Comparison of ENCODE assay signal across 22 cellular contexts in the genomic region with DNA sequence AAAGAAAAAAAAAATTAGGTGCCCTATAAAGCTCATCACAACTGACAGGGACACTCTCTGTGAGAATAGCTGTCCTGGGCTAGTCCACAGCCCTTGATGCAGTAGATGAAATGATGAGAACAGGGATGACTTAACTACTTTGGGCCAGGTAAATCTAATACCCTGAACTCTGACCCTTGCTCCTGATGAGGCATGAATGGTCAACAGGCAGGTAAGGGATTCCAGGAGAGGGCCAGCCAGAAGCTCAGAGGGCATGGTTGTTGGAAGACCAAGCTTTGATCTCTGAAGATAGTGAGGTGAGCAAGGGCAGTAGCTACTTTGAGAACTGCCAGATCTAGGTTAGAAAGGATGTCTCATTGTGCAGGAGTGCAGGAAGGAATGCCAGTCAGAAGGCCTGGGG. TPM values are rescaled to one million over a fixed set of nuclear protein-coding genes. Genes with fewer than 3 reads are reported as not detected.
DNase-seq lines count a peak whose midpoint lies in the region; ATAC-seq and TF ChIP-seq lines count a peak whose summit lies in the region.
"Had no signal": no experiment of that assay in that cellular context is flagged by ENCODE, and none has a peak within 500 bp of the region (broad histone marks: within the 10 kb centered on the region; RNA-seq: fewer than 3 reads in every experiment).

No MANE protein-coding gene starts in this region.

- H3K36me3 ChIP-seq in trophoblast cell (ENCODE audit: control insufficient read depth in 1 of 2, insufficient read depth in 2 of 2, low read length in 2 of 2), result peaks cover 38 to 76% of the 10 kb centered on the region in 2 experiments

- no peak overlapping the region for H3K4ac ChIP-seq in trophoblast cell (ENCODE audit: low read depth, low read length)

- H3K79me2 ChIP-seq in trophoblast cell (ENCODE audit: control insufficient read depth, insufficient read depth, low read length, poor library complexity), result no peaks in the 10 kb centered on the region

- no peak overlapping the region for H3K4me2 ChIP-seq in trophoblast cell (ENCODE audit: low read length)

- H2AK5ac ChIP-seq in trophoblast cell (ENCODE audit: low read length), result no peak overlapping the region

- TF ChIP-seq CTCF in endothelial cell (IDR thresholded peaks at IDR 0.05; ENCODE audit: unreplicated experiment), result no peak

- in situ Hi-C loops in G401 (cut with HindIII; ENCODE audit: low sequenced_read_pairs), result no loop called here

- H2BK5ac ChIP-seq in trophoblast cell (ENCODE audit: low read depth, low read length, poor library complexity), result no peak overlapping the region

- H3K9me3 Mint-ChIP-seq in activated naive CD4-positive, alpha-beta T cell treated with anti-CD3 and anti-CD28 coated beads, Interleukin-2, amount 50 U/mL, for 72 hours, result no peaks in the 10 kb centered on the region
- H3K9me3 Mint-ChIP-seq in endothelial cell (ENCODE audit: unreplicated experiment), result peaks cover 10% of the 10 kb centered on the region

- H3K18ac ChIP-seq in trophoblast cell (ENCODE audit: low read length), result no peak overlapping the region

- H2BK12ac ChIP-seq in trophoblast cell (ENCODE audit: low read length), result no peak overlapping the region

- ATAC-seq in activated naive CD4-positive, alpha-beta T cell treated with anti-CD3 and anti-CD28 coated beads, Interleukin-2, amount 50 U/mL, for 72 hours, result no peak
- ATAC-seq in T-helper 17 cell (no peak), left ventricle myocardium superior (no peak)
- ATAC-seq: HCT116 had no signal

- H3K4me1 ChIP-seq in trophoblast cell (ENCODE audit: control insufficient read depth in 1 of 2, insufficient read depth in 2 of 2, low read length in 2 of 2), result peaks cover 7 to 9% of the 10 kb centered on the region in 2 experiments

- no peaks in the 10 kb centered on the region for H3K4me1 Mint-ChIP-seq in T-helper 17 cell
- H3K4me1 Mint-ChIP-seq in endothelial cell (ENCODE audit: unreplicated experiment), result no peaks in the 10 kb centered on the region
- H3K4me1 Mint-ChIP-seq: CD14-positive monocyte had no signal

- H4K12ac ChIP-seq in trophoblast cell (ENCODE audit: low read depth, low read length), result no peak overlapping the region

- no peak overlapping the region for H2BK120ac ChIP-seq in trophoblast cell (ENCODE audit: insufficient read depth, low read length, poor library complexity)

- H3K23ac ChIP-seq in trophoblast cell (ENCODE audit: low read length), result no peak overlapping the region

- no peak overlapping the region for H3K4me3 ChIP-seq in trophoblast cell (ENCODE audit: low read depth, low read length)
- H3K4me3 ChIP-seq: SK-N-MC had no signal

- no peak overlapping the region for H3K27ac ChIP-seq in trophoblast cell (ENCODE audit: low read depth, low read length)
- H3K27ac ChIP-seq: SK-N-MC had no signal

- H3K27me3 ChIP-seq in trophoblast cell (ENCODE audit: insufficient read depth, low read length), result no peaks in the 10 kb centered on the region

- peaks cover 14 to 20% of the 10 kb centered on the region in 2 donors for H3K36me3 Mint-ChIP-seq in activated naive CD4-positive, alpha-beta T cell treated with anti-CD3 and anti-CD28 coated beads, Interleukin-2, amount 50 U/mL, for 72 hours
- H3K36me3 Mint-ChIP-seq in T-helper 17 cell (ENCODE audit: low read depth) (peaks cover 20% of the 10 kb centered on the region), endothelial cell (ENCODE audit: low read depth, unreplicated experiment) (peaks cover 76% of the 10 kb centered on the region)

- H3K27ac Mint-ChIP-seq in activated naive CD4-positive, alpha-beta T cell treated with anti-CD3 and anti-CD28 coated beads, Interleukin-2, amount 50 U/mL, for 72 hours, result peak overlapping the region; percentile 11 to 26
- peak overlapping the region; percentile 43 for H3K27ac Mint-ChIP-seq in T-helper 17 cell
- no peak overlapping the region for H3K27ac Mint-ChIP-seq in endothelial cell (ENCODE audit: unreplicated experiment)

- DNase-seq in activated naive CD4-positive, alpha-beta T cell treated with anti-CD3 and anti-CD28 coated beads, Interleukin-2, amount 50 U/mL, for 72 hours (ENCODE audit: low spot score in 2 of 2), result no peak
- DNase-seq in activated naive CD4-positive, alpha-beta T cell (lab: John Stamatoyannopoulos, UW), result no peak
- DNase-seq in T-helper 17 cell (no peak), endothelial cell (ENCODE audit: low spot score) (no peak), left ventricle myocardium superior (no peak), G401 (ENCODE audit: low spot score) (no peak), trophoblast cell (no peak)
- DNase-seq: ACHN, COR-L47, DMS153, GOT3, KBM-7, NCI-H1436, NCI-H2029, NCI-H2171 treated with DMSO at 0.1 percent for 48 hours, NCI-H510A treated with DMSO at 0.1 percent for 48 hours, NCI-H774, SHP77 had no signal

- intact Hi-C loops in left ventricle myocardium superior (cut with micrococcal nuclease), result no loop called here

- H3K79me1 ChIP-seq in trophoblast cell (ENCODE audit: low read length), result peaks cover 4% of the 10 kb centered on the region

- no peak overlapping the region for H4K8ac ChIP-seq in trophoblast cell (ENCODE audit: low read depth, low read length)

- H3K9me3 ChIP-seq in T-helper 17 cell (ENCODE audit: control insufficient read depth, low read length, poor library complexity, severe bottlenecking) (no peaks in the 10 kb centered on the region), trophoblast cell (ENCODE audit: insufficient read depth, low read depth, low read length) (peaks cover 12% of the 10 kb centered on the region)

- no peak overlapping the region for H2AFZ ChIP-seq in trophoblast cell (ENCODE audit: insufficient read depth, low read length, poor library complexity)

- H3K4me3 Mint-ChIP-seq in T-helper 17 cell (no peak overlapping the region), endothelial cell (ENCODE audit: unreplicated experiment) (peak overlapping the region; percentile 87)
- H3K4me3 Mint-ChIP-seq: CD14-positive monocyte had no signal

- H3K27me3 Mint-ChIP-seq in T-helper 17 cell, result no peaks in the 10 kb centered on the region
- H3K27me3 Mint-ChIP-seq in endothelial cell (ENCODE audit: unreplicated experiment), result peaks cover 2% of the 10 kb centered on the region

- no peak overlapping the region for H3K9ac ChIP-seq in trophoblast cell (ENCODE audit: low read length)

- H3K14ac ChIP-seq in trophoblast cell (ENCODE audit: low read length), result no peak overlapping the region

- no peak overlapping the region for H4K91ac ChIP-seq in trophoblast cell (ENCODE audit: low read depth, low read length)

RNA-seq across cellular contexts. Expression of gene NSFL1C, which starts 15.6 kb away (rescaled TPM):
- 10 to 100 TPM; 40.1 to 70.1 TPM for total RNA-seq in activated naive CD4-positive, alpha-beta T cell treated with anti-CD3 and anti-CD28 coated beads, Interleukin-2, amount 50 U/mL, for 72 hours
- 10 to 100 TPM; 57.7 to 63.1 TPM for total RNA-seq in T-helper 17 cell
- total RNA-seq in endothelial cell (ENCODE audit: unreplicated experiment), result 104 TPM
- total RNA-seq in left ventricle myocardium superior, result 59.9 TPM
- 89.2 and 123 TPM in 2 replicates for total RNA-seq in G401 (2014; rRNA removed; shearing (Covaris generic))
- 60.7 and 62.9 TPM in 2 replicates for polyA plus RNA-seq in trophoblast cell (2013)

RNA-seq across cellular contexts. Expression of gene SIRPB2, which starts 40.1 kb away (rescaled TPM):
- not detected for total RNA-seq in activated naive CD4-positive, alpha-beta T cell treated with anti-CD3 and anti-CD28 coated beads, Interleukin-2, amount 50 U/mL, for 72 hours
- total RNA-seq in T-helper 17 cell (1 to 10 TPM in 1 of 2 donors, under 1 TPM in 1; 0.78 to 1.8 TPM), endothelial cell (ENCODE audit: unreplicated experiment) (41.5 TPM), left ventricle myocardium superior (3.5 TPM)
- not detected in 2 replicates for total RNA-seq in G401 (2014; rRNA removed; shearing (Covaris generic))
- 0.83 and 1.1 TPM in 2 replicates for polyA plus RNA-seq in trophoblast cell (2013)
- total RNA-seq: RPMI7951 had no signal

RNA-seq across cellular contexts. Expression of gene FKBP1A, which starts 58.2 kb away (rescaled TPM):
- total RNA-seq in activated naive CD4-positive, alpha-beta T cell treated with anti-CD3 and anti-CD28 coated beads, Interleukin-2, amount 50 U/mL, for 72 hours, result 100 to 1,000 TPM; 147 to 374 TPM
- total RNA-seq in T-helper 17 cell (100 to 1,000 TPM in 1 of 2 donors, 10 to 100 TPM in 1; 77.9 to 113 TPM), endothelial cell (ENCODE audit: unreplicated experiment) (952 TPM), left ventricle myocardium superior (135 TPM)
- 158 and 170 TPM in 2 replicates for total RNA-seq in G401 (2014; rRNA removed; shearing (Covaris generic))
- polyA plus RNA-seq in trophoblast cell (2013), result 243 and 249 TPM in 2 replicates
